1 cellular context compared by ENCODE assay signal in the genomic region with DNA sequence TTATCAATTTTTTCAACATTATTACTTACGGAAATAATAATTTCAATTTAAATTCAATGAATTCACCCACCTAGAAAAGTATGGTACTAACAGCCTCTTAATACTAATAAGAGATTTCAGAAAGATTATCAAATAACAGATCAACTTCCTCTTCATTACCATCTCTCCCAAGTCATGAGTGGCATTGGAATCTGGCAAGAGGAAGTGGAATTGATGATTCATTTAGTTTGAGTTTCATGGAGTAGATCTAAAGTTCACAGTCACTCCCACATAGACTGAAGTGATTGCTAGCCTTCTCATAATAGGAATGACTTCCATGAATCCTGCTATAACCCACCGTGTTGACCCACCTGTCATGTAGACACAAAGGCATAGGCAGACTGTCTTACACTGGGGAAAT.
TF ChIP-seq lines count a peak whose summit lies in the region.

No MANE protein-coding gene starts in this region.

TF ChIP-seq in IMR-90, 13 proteins besides CTCF, POLR2A, EP300 and RAD21:
- TF ChIP-seq FOS (IDR thresholded peaks at IDR 0.05; ENCODE audit: low read depth, low read length) (no peak), MXI1 (IDR thresholded peaks at IDR 0.05; ENCODE audit: borderline replicate concordance, low read depth, low read length) (no peak), CEBPB (IDR thresholded peaks at IDR 0.05; ENCODE audit: low read depth, low read length) (no peak), NFE2L2 (IDR thresholded peaks at IDR 0.05; ENCODE audit: low read depth, low read length) (no peak), BHLHE40 (IDR thresholded peaks at IDR 0.05; ENCODE audit: low read depth, low read length) (no peak), SMC3 (IDR thresholded peaks at IDR 0.05; ENCODE audit: low read depth, low read length) (no peak), MAZ (IDR thresholded peaks at IDR 0.05; ENCODE audit: borderline replicate concordance, low read depth, low read length) (no peak), MAFK (IDR thresholded peaks at IDR 0.05; ENCODE audit: low read depth, low read length) (no peak), RFX5 (IDR thresholded peaks at IDR 0.05; ENCODE audit: low read depth, low read length) (no peak), CHD1 (IDR thresholded peaks at IDR 0.05; ENCODE audit: low read depth, low read length) (no peak), RCOR1 (IDR thresholded peaks at IDR 0.05; ENCODE audit: insufficient replicate concordance, low read length) (no peak)
- TF ChIP-seq, protein P1, sequence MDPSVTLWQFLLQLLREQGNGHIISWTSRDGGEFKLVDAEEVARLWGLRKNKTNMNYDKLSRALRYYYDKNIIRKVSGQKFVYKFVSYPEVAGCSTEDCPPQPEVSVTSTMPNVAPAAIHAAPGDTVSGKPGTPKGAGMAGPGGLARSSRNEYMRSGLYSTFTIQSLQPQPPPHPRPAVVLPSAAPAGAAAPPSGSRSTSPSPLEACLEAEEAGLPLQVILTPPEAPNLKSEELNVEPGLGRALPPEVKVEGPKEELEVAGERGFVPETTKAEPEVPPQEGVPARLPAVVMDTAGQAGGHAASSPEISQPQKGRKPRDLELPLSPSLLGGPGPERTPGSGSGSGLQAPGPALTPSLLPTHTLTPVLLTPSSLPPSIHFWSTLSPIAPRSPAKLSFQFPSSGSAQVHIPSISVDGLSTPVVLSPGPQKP (IDR thresholded peaks at IDR 0.05; ENCODE audit: borderline replicate concordance, low read depth, low read length): no peak
- TF ChIP-seq, protein P2, sequence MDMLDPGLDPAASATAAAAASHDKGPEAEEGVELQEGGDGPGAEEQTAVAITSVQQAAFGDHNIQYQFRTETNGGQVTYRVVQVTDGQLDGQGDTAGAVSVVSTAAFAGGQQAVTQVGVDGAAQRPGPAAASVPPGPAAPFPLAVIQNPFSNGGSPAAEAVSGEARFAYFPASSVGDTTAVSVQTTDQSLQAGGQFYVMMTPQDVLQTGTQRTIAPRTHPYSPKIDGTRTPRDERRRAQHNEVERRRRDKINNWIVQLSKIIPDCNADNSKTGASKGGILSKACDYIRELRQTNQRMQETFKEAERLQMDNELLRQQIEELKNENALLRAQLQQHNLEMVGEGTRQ (IDR thresholded peaks at IDR 0.05; ENCODE audit: low read depth, low read length): no peak
